Comparison of ENCODE assay signal across 19 cellular contexts in the genomic region with DNA sequence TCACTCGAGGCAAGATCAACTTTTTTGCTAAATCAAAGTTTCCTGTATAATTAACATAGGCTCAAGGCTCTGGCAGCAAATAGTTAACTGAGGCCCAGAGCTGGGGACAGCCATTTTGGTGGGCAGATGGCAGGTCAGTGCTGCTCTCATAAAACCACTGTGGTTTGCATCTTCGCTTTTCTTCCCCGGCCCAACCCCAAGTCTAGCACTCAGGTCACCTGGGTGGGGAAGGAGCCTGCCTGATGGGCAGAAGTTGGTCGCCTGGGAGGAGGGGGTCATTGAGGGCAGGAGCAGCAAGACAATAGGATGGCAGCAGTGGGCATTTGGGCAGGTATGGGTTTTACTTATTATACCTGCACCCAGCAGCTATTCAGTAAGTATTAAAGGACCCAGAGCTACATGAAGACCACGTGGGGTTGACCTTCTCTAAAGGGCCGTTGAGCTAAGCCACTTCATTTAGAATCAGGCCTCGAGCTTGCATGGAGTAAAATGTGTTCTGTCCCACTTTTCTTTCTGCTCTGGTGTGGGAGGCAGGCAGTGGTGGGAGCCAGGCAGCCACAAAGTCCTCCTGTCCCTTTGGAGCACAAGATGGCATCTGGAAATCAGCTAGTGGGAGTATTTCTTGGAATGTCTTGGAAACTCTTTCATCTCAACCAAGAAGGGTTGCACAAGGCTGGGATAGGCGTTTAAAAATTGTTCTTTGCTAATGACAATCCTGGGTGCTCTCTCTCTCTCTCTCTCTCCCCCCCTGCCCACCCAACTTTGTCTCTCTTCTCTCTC.
DNase-seq lines count a peak whose midpoint lies in the region; ATAC-seq, FAIRE-seq and TF ChIP-seq lines count a peak whose summit lies in the region.
"Had no signal": no experiment of that assay in that cellular context is flagged by ENCODE, and none has a peak within 500 bp of the region (broad histone marks: within the 10 kb centered on the region; RNA-seq: fewer than 3 reads in every experiment).

No MANE protein-coding gene starts in this region.

- no peak for TF ChIP-seq POLR2A in K562 (conservative IDR thresholded peaks at IDR 0.05)

- H3K4me2 ChIP-seq in K562 (ENCODE audit: insufficient read depth, low read length) = no peak overlapping the region

- H3K4me3 ChIP-seq in K562 = no peak overlapping the region
- H3K4me3 ChIP-seq: GM12878, HAP-1, MG63 had no signal

- H3K4me1 Mint-ChIP-seq in activated CD4-positive, alpha-beta T cell treated with anti-CD3 and anti-CD28 coated beads, Interleukin-2, amount 10 ng/mL, durations not matched to agents 7 days and 5 days = peaks cover 32% of the 10 kb centered on the region

- H3K36me3 Mint-ChIP-seq in activated CD4-positive, alpha-beta T cell treated with anti-CD3 and anti-CD28 coated beads, Interleukin-2, amount 10 ng/mL, durations not matched to agents 7 days and 5 days (ENCODE audit: low read depth) = peaks cover 3% of the 10 kb centered on the region

- no peak for TF ChIP-seq RAD21 in K562 (CRISPR knock-in tag; conservative IDR thresholded peaks at IDR 0.05 in 1 of 2, IDR thresholded peaks at IDR 0.05 in 1 of 2)

- H3K4me1 ChIP-seq in K562 (replicated peaks in 1 of 2; ENCODE audit: control insufficient read depth in 2 of 2, insufficient read depth in 2 of 2, low read length in 2 of 2) = peaks cover 0 to 23% of the 10 kb centered on the region in 2 experiments; a peak in 3 of 5 replicates

- H3K9ac ChIP-seq in K562 (ENCODE audit: insufficient read depth in 1 of 2, low read depth in 2 of 2, low read length in 2 of 2) = no peak overlapping the region

- no peak for TF ChIP-seq EP300 in K562 (IDR thresholded peaks at IDR 0.05; ENCODE audit: low read length)

- H3K4me3 Mint-ChIP-seq in activated CD4-positive, alpha-beta T cell treated with anti-CD3 and anti-CD28 coated beads, Interleukin-2, amount 10 ng/mL, durations not matched to agents 7 days and 5 days = no peak overlapping the region

- no peaks in the 10 kb centered on the region for H3K9me1 ChIP-seq in K562 (ENCODE audit: control insufficient read depth, insufficient read depth, low read length)

- H3K27me3 ChIP-seq in K562 (ENCODE audit: control insufficient read depth in 2 of 2, insufficient read depth in 2 of 2, low read length in 2 of 2) = no peaks in the 10 kb centered on the region
- H3K27me3 ChIP-seq in layer of hippocampus (ENCODE audit: control insufficient read depth, insufficient read depth, low read length) = peaks cover 13% of the 10 kb centered on the region
- H3K27me3 ChIP-seq: MG63 had no signal

- POLR2A ChIA-PET in K562 (lab: Yijun Ruan, JAX) = interaction anchor here (0.6 to 0.7 kb wide), 3 partner anchors 9 to 1399 kb away, joined by 3 read pairs; no protein-coding TSS in a partner anchor
- POLR2A ChIA-PET in activated CD4-positive, alpha-beta T cell treated with anti-CD3 and anti-CD28 coated beads, Interleukin-2, amount 10 ng/mL, durations not matched to agents 7 days and 5 days (lab: Charles Lee) = no interaction called here

- H4K20me1 ChIP-seq in K562 (replicated peaks; ENCODE audit: control insufficient read depth, insufficient read depth, low read length) = no peaks in the 10 kb centered on the region

- no peaks in the 10 kb centered on the region for H3K79me2 ChIP-seq in K562 (ENCODE audit: control insufficient read depth, insufficient read depth, low read length)

- peak overlapping the region; percentile 62; the same call in 1 of the 2 replicates for H2AFZ ChIP-seq in K562 (ENCODE audit: low read depth, low read length)

- H3K9me3 Mint-ChIP-seq in activated CD4-positive, alpha-beta T cell treated with anti-CD3 and anti-CD28 coated beads, Interleukin-2, amount 10 ng/mL, durations not matched to agents 7 days and 5 days = no peaks in the 10 kb centered on the region

- ATAC-seq in left ventricle myocardium superior = peak; percentile 28
- ATAC-seq in left cardiac atrium = no peak
- ATAC-seq in K562 = no peak
- no peak for ATAC-seq in HG03442 (IDR thresholded peaks at IDR 0.05; ENCODE audit: unreplicated experiment)
- no peak for ATAC-seq in GM21367 (IDR thresholded peaks at IDR 0.05; ENCODE audit: unreplicated experiment)
- ATAC-seq: GM12878, Panc1 had no signal

- H3K27ac Mint-ChIP-seq in activated CD4-positive, alpha-beta T cell treated with anti-CD3 and anti-CD28 coated beads, Interleukin-2, amount 10 ng/mL, durations not matched to agents 7 days and 5 days = no peak overlapping the region
- H3K27ac Mint-ChIP-seq: CD14-positive monocyte had no signal

- intact Hi-C loops in left ventricle myocardium superior (cut with micrococcal nuclease) = no loop called here
- intact Hi-C loops in left cardiac atrium (cut with DNase I) = no loop called here
- intact Hi-C loops in K562 (cut with micrococcal nuclease) = no loop called here

- no peak for FAIRE-seq in K562 (lab: Jason Lieb, UNC)
- FAIRE-seq: GM12878, GM18507, HTR-8/SVneo had no signal

- no peak for TF ChIP-seq CTCF in K562 (IDR thresholded peaks at IDR 0.05 in 2 of 3, conservative IDR thresholded peaks at IDR 0.05 in 1 of 3; ENCODE audit: insufficient read depth in 2 of 3, low read depth in 1 of 3, low read length in 3 of 3)

- no peak overlapping the region; the same call in 2 of the 3 replicates for H3K27ac ChIP-seq in K562 (ENCODE audit: extremely low read depth, low read depth, low read length)
- peak overlapping the region; percentile 84 for H3K27ac ChIP-seq in layer of hippocampus (ENCODE audit: low read depth, low read length)

- CTCF ChIA-PET in K562 (lab: Yijun Ruan, JAX; ENCODE audit: low intra/inter-chr PET ratio) = no interaction called here
- CTCF ChIA-PET in activated CD4-positive, alpha-beta T cell treated with anti-CD3 and anti-CD28 coated beads, Interleukin-2, amount 10 ng/mL, durations not matched to agents 7 days and 5 days (lab: Charles Lee) = interaction anchor here (0.7 to 1.7 kb wide), 3 partner anchors 11 to 220 kb away, joined by 3 to 4 read pairs (median 3); no protein-coding TSS in a partner anchor

- DNase-seq in left ventricle myocardium superior (no peak), left cardiac atrium (no peak), K562 (ENCODE audit: extremely low read depth in 1 of 4, low spot score in 3 of 4) (no peak)
- no peak for DNase-seq in activated CD4-positive, alpha-beta T cell treated with anti-CD3 and anti-CD28 coated beads, Interleukin-2, amount 10 ng/mL, durations not matched to agents 7 days and 5 days
- no peak for DNase-seq in NK-92 treated with Interleukin-12 subunit alpha and Interleukin-12 subunit beta, amount 100 ng/mL, for 24 hours (lab: John Stamatoyannopoulos, UW)
- DNase-seq: DMS53, MG63, NCI-H1092 treated with DMSO at 0.1 percent for 48 hours, NCI-H2107, SHP77 treated with DMSO at 0.1 percent for 48 hours had no signal

- no peaks in the 10 kb centered on the region; the same call in 1 of the 2 replicates for H3K9me3 ChIP-seq in K562 (replicated peaks; ENCODE audit: control insufficient read depth, insufficient read depth, low read depth, low read length)
- H3K9me3 ChIP-seq: HAP-1, MG63 had no signal

- H3K36me3 ChIP-seq in K562 (ENCODE audit: control insufficient read depth, insufficient read depth, low read length) = no peaks in the 10 kb centered on the region
- H3K36me3 ChIP-seq: HAP-1, MG63 had no signal

- H3K27me3 Mint-ChIP-seq in activated CD4-positive, alpha-beta T cell treated with anti-CD3 and anti-CD28 coated beads, Interleukin-2, amount 10 ng/mL, durations not matched to agents 7 days and 5 days = peaks cover 37% of the 10 kb centered on the region

- in situ Hi-C loops in K562 (cut with MboI) = no loop called here

- WGBS in K562 (ENCODE audit: insufficient coverage, low coverage, missing lambda C conversion rate) = 41% methylated on average over 8 of the region's 8 CpGs

- BruUV-seq in K562 (replicated peaks; lab: Mats Ljungman, UMichigan) = no TSS peak

TF ChIP-seq in K562, 482 proteins besides CTCF, POLR2A, EP300 and RAD21:
- TF ChIP-seq TCFL5 (CRISPR knock-in tag; conservative IDR thresholded peaks at IDR 0.05) = no peak
- TF ChIP-seq ZNF584 (CRISPR knock-in tag; IDR thresholded peaks at IDR 0.05; ENCODE audit: low read depth) = peak; percentile 8; the same call in 1 of the 2 replicates
